In genomic region chr18:35406666-35407065, GRCh38 we compare ENCODE assay signal across 16 cellular contexts.
"Had no signal": no experiment of that assay in that cellular context is flagged by ENCODE, and none has a peak within 500 bp of the region (broad histone marks: within the 10 kb centered on the region; RNA-seq: fewer than 3 reads in every experiment).

No MANE protein-coding gene starts in this region.

- H3K27ac ChIP-seq: esophagus muscularis mucosa, ovary, sigmoid colon had no signal

- H3K36me3 ChIP-seq: esophagus muscularis mucosa, ovary, sigmoid colon had no signal

- DNase-seq: activated CD4-positive, alpha-beta T cell treated with anti-CD3 and anti-CD28 coated beads for 1 hour; activated CD4-positive, alpha-beta T cell treated with anti-CD3 and anti-CD28 coated beads, Interleukin-2, amount 50 U/mL, for 48 hours; activated CD8-positive, alpha-beta memory T cell treated with anti-CD3 and anti-CD28 coated beads, Interleukin-2, amount 10 ng/mL, durations not matched to agents 7 days and 5 days; activated effector memory CD4-positive, alpha-beta T cell treated with anti-CD3 and anti-CD28 coated beads, Interleukin-2, amount 50 U/mL, for 16 hours; activated T-cell treated with anti-CD3 and anti-CD28 coated beads, Interleukin-2, amount 50 U/mL, for 24 hours; endodermal cell; foreskin fibroblast; head of caudate nucleus; kidney; ovary; sigmoid colon; stimulated activated CD4-positive, alpha-beta T cell treated with anti-CD3 and anti-CD28 coated beads, Interleukin-12 subunit alpha, Interleukin-12 subunit beta, amount 100 ng/mL, for 4 hours; stimulated activated naive CD4-positive, alpha-beta T cell; substantia nigra; T-helper 17 cell had no signal

- H3K9me3 ChIP-seq: esophagus muscularis mucosa, ovary, sigmoid colon had no signal

- H3K4me3 ChIP-seq: esophagus muscularis mucosa, ovary, sigmoid colon had no signal

- H3K27me3 ChIP-seq: esophagus muscularis mucosa, sigmoid colon had no signal
